In the genomic region with DNA sequence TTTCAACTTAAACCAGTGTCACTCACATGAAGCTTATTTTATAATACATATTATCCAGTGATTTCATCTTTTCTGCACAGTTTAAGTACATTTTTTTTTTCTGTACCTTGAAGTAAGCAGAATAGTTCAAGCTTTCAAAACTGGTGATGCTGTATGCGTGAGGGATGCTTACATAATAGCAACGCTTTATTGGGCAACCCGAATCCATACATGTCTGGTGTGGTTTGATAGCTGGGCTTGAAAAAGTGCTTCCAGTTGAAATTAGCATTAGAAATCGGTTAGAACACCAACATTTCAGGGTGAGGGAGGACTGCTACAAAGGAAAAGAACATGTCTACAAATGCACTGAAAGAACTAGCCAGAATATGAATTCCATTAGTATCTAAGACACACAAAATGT, we compare ENCODE assay signal across 29 cellular contexts.
DNase-seq lines count a peak whose midpoint lies in the region; FAIRE-seq and TF ChIP-seq lines count a peak whose summit lies in the region.
"Had no signal": no experiment of that assay in that cellular context is flagged by ENCODE, and none has a peak within 500 bp of the region (broad histone marks: within the 10 kb centered on the region; RNA-seq: fewer than 3 reads in every experiment).

No MANE protein-coding gene starts in this region.

- no peaks in the 10 kb centered on the region for H3K27me3 ChIP-seq in colonic mucosa
- H3K27me3 ChIP-seq: upper lobe of right lung had no signal

- no peaks in the 10 kb centered on the region for H3K9me3 ChIP-seq in colonic mucosa
- H3K9me3 ChIP-seq: upper lobe of right lung had no signal

- H3K27ac ChIP-seq in colonic mucosa, result no peak overlapping the region
- H3K27ac ChIP-seq: parathyroid adenoma, upper lobe of right lung had no signal

- peak overlapping the region; percentile 5 for H3K27ac Mint-ChIP-seq in activated T-helper 2 cell treated with anti-CD3 and anti-CD28 coated beads, Interferon-gamma antibody, Interleukin-2, Interleukin-4, amounts not matched to agents 10 μg/mL and 5 μg/mL and 100 μg/mL, durations not matched to agents 14 hours and 24 hours and 36 hours
- H3K27ac Mint-ChIP-seq: activated naive CD4-positive, alpha-beta T cell treated with anti-CD3 and anti-CD28 coated beads for 36 hours; B cell; memory B cell; stimulated activated naive CD8-positive, alpha-beta T cell treated with anti-CD3 and anti-CD28 coated beads, Interleukin-15, Interleukin-2, amounts not matched to agents 100 ng/mL and 50 ng/mL, for 24 hours had no signal

- no peaks in the 10 kb centered on the region for H3K9me3 Mint-ChIP-seq in activated T-helper 2 cell treated with anti-CD3 and anti-CD28 coated beads, Interferon-gamma antibody, Interleukin-2, Interleukin-4, amounts not matched to agents 10 μg/mL and 5 μg/mL and 100 μg/mL, durations not matched to agents 14 hours and 24 hours and 36 hours
- H3K9me3 Mint-ChIP-seq: activated naive CD4-positive, alpha-beta T cell treated with anti-CD3 and anti-CD28 coated beads for 36 hours; stimulated activated naive CD8-positive, alpha-beta T cell treated with anti-CD3 and anti-CD28 coated beads, Interleukin-15, Interleukin-2, amounts not matched to agents 100 ng/mL and 50 ng/mL, for 24 hours had no signal

- peaks cover 8% of the 10 kb centered on the region for H3K4me1 Mint-ChIP-seq in activated T-helper 2 cell treated with anti-CD3 and anti-CD28 coated beads, Interferon-gamma antibody, Interleukin-2, Interleukin-4, amounts not matched to agents 10 μg/mL and 5 μg/mL and 100 μg/mL, durations not matched to agents 14 hours and 24 hours and 36 hours (ENCODE audit: low read depth)

- H3K36me3 Mint-ChIP-seq in activated T-helper 2 cell treated with anti-CD3 and anti-CD28 coated beads, Interferon-gamma antibody, Interleukin-2, Interleukin-4, amounts not matched to agents 10 μg/mL and 5 μg/mL and 100 μg/mL, durations not matched to agents 14 hours and 24 hours and 36 hours (ENCODE audit: low read depth), result peaks cover 80% of the 10 kb centered on the region

- intact Hi-C loops in activated T-helper 2 cell treated with anti-CD3 and anti-CD28 coated beads, Interferon-gamma antibody, Interleukin-2, Interleukin-4, amounts not matched to agents 10 μg/mL and 5 μg/mL and 100 μg/mL, durations not matched to agents 14 hours and 24 hours and 36 hours (cut with micrococcal nuclease), result no loop called here
- intact Hi-C loops in colonic mucosa (cut with DNase I), result no loop called here

- H3K4me3 ChIP-seq in colonic mucosa, result no peak overlapping the region
- H3K4me3 ChIP-seq: GM12878, upper lobe of right lung had no signal

- no peak overlapping the region for H3K4me3 Mint-ChIP-seq in activated T-helper 2 cell treated with anti-CD3 and anti-CD28 coated beads, Interferon-gamma antibody, Interleukin-2, Interleukin-4, amounts not matched to agents 10 μg/mL and 5 μg/mL and 100 μg/mL, durations not matched to agents 14 hours and 24 hours and 36 hours (ENCODE audit: low read depth)
- H3K4me3 Mint-ChIP-seq: activated naive CD4-positive, alpha-beta T cell treated with anti-CD3 and anti-CD28 coated beads for 36 hours; B cell; memory B cell; naive B cell; stimulated activated naive CD8-positive, alpha-beta T cell treated with anti-CD3 and anti-CD28 coated beads, Interleukin-15, Interleukin-2, amounts not matched to agents 100 ng/mL and 50 ng/mL, for 24 hours had no signal

- no peaks in the 10 kb centered on the region for H3K4me1 ChIP-seq in colonic mucosa

- TF ChIP-seq CTCF in D721Med (IDR thresholded peaks at IDR 0.05; ENCODE audit: insufficient read depth, missing control alignments), result no peak
- TF ChIP-seq CTCF in colonic mucosa (IDR thresholded peaks at IDR 0.05), result no peak

- H3K27me3 Mint-ChIP-seq in activated T-helper 2 cell treated with anti-CD3 and anti-CD28 coated beads, Interferon-gamma antibody, Interleukin-2, Interleukin-4, amounts not matched to agents 10 μg/mL and 5 μg/mL and 100 μg/mL, durations not matched to agents 14 hours and 24 hours and 36 hours (ENCODE audit: low read depth), result no peaks in the 10 kb centered on the region
- H3K27me3 Mint-ChIP-seq: B cell; memory B cell; naive B cell; stimulated activated naive CD8-positive, alpha-beta T cell treated with anti-CD3 and anti-CD28 coated beads, Interleukin-15, Interleukin-2, amounts not matched to agents 100 ng/mL and 50 ng/mL, for 24 hours had no signal

- peak; percentile 91 for FAIRE-seq in D721Med (lab: Jason Lieb, UNC)
- FAIRE-seq: GM12878, H54, HTR-8/SVneo had no signal

- peak; percentile 66 for DNase-seq in SIG-M5 treated with dmso at 0.1 percent for 504 hours (lab: John Stamatoyannopoulos, UW; ENCODE audit: unreplicated experiment)
- no peak for DNase-seq in SIG-M5 (lab: John Stamatoyannopoulos, UW)
- no peak for DNase-seq in D721Med (ENCODE audit: insufficient read length, low spot score)
- DNase-seq in activated T-helper 2 cell treated with anti-CD3 and anti-CD28 coated beads, Interferon-gamma antibody, Interleukin-2, Interleukin-4, amounts not matched to agents 10 μg/mL and 5 μg/mL and 100 μg/mL, durations not matched to agents 14 hours and 24 hours and 36 hours (ENCODE audit: low spot score), result no peak
- DNase-seq in midbrain (lab: John Stamatoyannopoulos, UW), result peak; percentile 28
- no peak for DNase-seq in colonic mucosa
- DNase-seq in NCI-H2081 (lab: John Stamatoyannopoulos, UW), result no peak
- no peak for DNase-seq in NCI-H146 (lab: John Stamatoyannopoulos, UW)
- DNase-seq: 8988T; activated CD4-positive, alpha-beta T cell treated with anti-CD3 and anti-CD28 coated beads for 48 hours; activated naive CD4-positive, alpha-beta T cell treated with anti-CD3 and anti-CD28 coated beads for 36 hours; activated T-cell treated with anti-CD3 and anti-CD28 coated beads for 4 hours; cortex of kidney; DMS 273 treated with DMSO at 0.1 percent for 48 hours; GDM1; Kasumi-1; kidney glomerular epithelial cell; naive B cell; NCI-H1436; NCI-H748 treated with DMSO at 0.1 percent for 48 hours; stimulated activated CD4-positive, alpha-beta T cell treated with anti-CD3 and anti-CD28 coated beads, Interleukin-1b, Interleukin-23, amount 100 ng/mL, for 48 hours; upper lobe of right lung had no signal

- H3K9ac ChIP-seq in colonic mucosa (ENCODE audit: low read depth in 2 of 2, low read length in 2 of 2), result no peak overlapping the region
- H3K9ac ChIP-seq: parathyroid adenoma had no signal

- no peaks in the 10 kb centered on the region for H3K36me3 ChIP-seq in colonic mucosa

Comparison
In these comparisons a context has a peak if more than half of its experiments do, and no peak if none do; other contexts are left out.
1. DNase-seq: peak in SIG-M5 treated with dmso at 0.1 percent for 504 hours (single experiment) and midbrain (single experiment); none in SIG-M5 (single experiment), D721Med (single experiment), activated T-helper 2 cell treated with anti-CD3 and anti-CD28 coated beads, Interferon-gamma antibody, Interleukin-2, Interleukin-4, amounts not matched to agents 10 μg/mL and 5 μg/mL and 100 μg/mL, durations not matched to agents 14 hours and 24 hours and 36 hours (single experiment), colonic mucosa (single experiment), NCI-H2081 (0 of 2) and NCI-H146 (single experiment).